In the genomic region with DNA sequence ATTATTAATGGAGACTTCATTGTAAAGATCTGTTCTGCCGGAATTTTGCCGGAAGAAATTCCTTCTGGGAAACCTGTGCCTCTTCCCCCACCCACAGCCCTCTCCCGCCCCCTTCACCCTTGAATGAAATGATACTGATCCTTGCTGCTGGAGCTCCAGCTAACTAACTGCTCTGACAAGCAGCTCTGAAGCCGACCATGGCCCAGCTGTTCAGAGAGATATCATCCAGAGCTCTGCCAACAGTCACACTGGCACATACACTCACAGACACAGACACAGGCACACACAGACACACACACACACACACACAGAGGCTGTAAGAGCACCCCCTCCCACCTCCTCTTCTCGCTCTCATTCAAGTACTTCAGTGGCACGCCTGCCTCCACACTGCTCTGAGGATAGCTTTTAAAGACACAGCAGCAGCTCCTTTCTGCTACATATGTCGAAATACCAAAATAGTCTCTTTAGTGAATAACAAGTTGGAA, we compare ENCODE assay signal across 9 cellular contexts.
A peak's percentile ranks its signal among the peaks of the same experiment; 100 is the strongest.
DNase-seq lines count a peak whose midpoint lies in the region; ATAC-seq and TF ChIP-seq lines count a peak whose summit lies in the region.
"Had no signal": no experiment of that assay in that cellular context is flagged by ENCODE, and none has a peak within 500 bp of the region (broad histone marks: within the 10 kb centered on the region; RNA-seq: fewer than 3 reads in every experiment).

No MANE protein-coding gene starts in this region.

- H3K4me3 ChIP-seq in lower lobe of right lung: no peak overlapping the region

- peak; percentile 89 to 94 for ATAC-seq in lower lobe of right lung
- ATAC-seq in GM18502 (IDR thresholded peaks at IDR 0.05; ENCODE audit: poor library complexity, unreplicated experiment): no peak
- no peak for ATAC-seq in HG03039 (IDR thresholded peaks at IDR 0.05; ENCODE audit: unreplicated experiment)

- intact Hi-C loops in lower lobe of right lung (cut with DNase I): no loop called here

- H3K4me1 ChIP-seq in lower lobe of right lung: peaks cover 20% of the 10 kb centered on the region

- H3K9me3 ChIP-seq in lower lobe of right lung: no peaks in the 10 kb centered on the region

- peaks cover 5% of the 10 kb centered on the region for H3K36me3 ChIP-seq in lower lobe of right lung

- TF ChIP-seq CTCF in lower lobe of right lung (IDR thresholded peaks at IDR 0.05): no peak

- H3K27ac ChIP-seq in lower lobe of right lung: no peak overlapping the region

- DNase-seq in stimulated activated CD4-positive, alpha-beta T cell treated with anti-CD3 and anti-CD28 coated beads, Interleukin-1b, Interleukin-23, amount 100 ng/mL, for 48 hours: peak; percentile 13
- DNase-seq in stimulated activated CD4-positive, alpha-beta T cell treated with anti-CD3 and anti-CD28 coated beads, Interleukin-15, amount 100 ng/mL, for 24 hours: no peak
- peak; percentile 17 for DNase-seq in cerebellum (ENCODE audit: low spot score)
- peak; percentile 50 for DNase-seq in lower lobe of right lung
- no peak for DNase-seq in epidermal melanocyte (ENCODE audit: insufficient read length, low spot score)
- no peak for DNase-seq in ureter (ENCODE audit: low spot score)
- DNase-seq: Calu3 had no signal

- no peaks in the 10 kb centered on the region for H3K27me3 ChIP-seq in lower lobe of right lung (ENCODE audit: low read depth)

Comparison
In these comparisons a context has a peak if more than half of its experiments do, and no peak if none do; other contexts are left out.
1. DNase-seq: peak in stimulated activated CD4-positive, alpha-beta T cell treated with anti-CD3 and anti-CD28 coated beads, Interleukin-1b, Interleukin-23, amount 100 ng/mL, for 48 hours (single experiment), cerebellum (single experiment) and lower lobe of right lung (single experiment); none in stimulated activated CD4-positive, alpha-beta T cell treated with anti-CD3 and anti-CD28 coated beads, Interleukin-15, amount 100 ng/mL, for 24 hours (single experiment), epidermal melanocyte (single experiment) and ureter (single experiment).
2. ATAC-seq: peak in lower lobe of right lung (2 of 2); none in GM18502 (single experiment) and HG03039 (single experiment).